25 cellular contexts compared by ENCODE assay signal in genomic region chr2:219506802-219507554, GRCh38. TPM values are rescaled to one million over a fixed set of nuclear protein-coding genes. Genes with fewer than 3 reads are reported as not detected.
A peak's percentile ranks its signal among the peaks of the same experiment; 100 is the strongest.
DNase-seq lines count a peak whose midpoint lies in the region; ATAC-seq, FAIRE-seq and TF ChIP-seq lines count a peak whose summit lies in the region.
"Had no signal": no experiment of that assay in that cellular context is flagged by ENCODE, and none has a peak within 500 bp of the region (broad histone marks: within the 10 kb centered on the region; RNA-seq: fewer than 3 reads in every experiment).

No MANE protein-coding gene starts in this region.

- TF ChIP-seq RAD21 in K562 (CRISPR knock-in tag; conservative IDR thresholded peaks at IDR 0.05 in 1 of 2, IDR thresholded peaks at IDR 0.05 in 1 of 2), result no peak

- H3K27me3 ChIP-seq in K562 (ENCODE audit: control insufficient read depth in 2 of 2, insufficient read depth in 2 of 2, low read length in 2 of 2), result no peaks in the 10 kb centered on the region

- peak overlapping the region in 1 of 2 experiments; percentile 53; a peak in 2 of 4 replicates for H3K9ac ChIP-seq in K562 (ENCODE audit: insufficient read depth in 1 of 2, low read depth in 2 of 2, low read length in 2 of 2)
- H3K9ac ChIP-seq: KMS-11 had no signal

- H3K27ac Mint-ChIP-seq in nephron progenitor cell (no peak overlapping the region), HFFc6 (no peak overlapping the region)
- no peak overlapping the region for H3K27ac Mint-ChIP-seq in activated naive CD8-positive, alpha-beta T cell treated with anti-CD3 and anti-CD28 coated beads, Interleukin-2, amount 50 U/mL, for 24 hours
- H3K27ac Mint-ChIP-seq: activated CD4-positive, alpha-beta T cell treated with anti-CD3 and anti-CD28 coated beads for 36 hours; CD4-positive, alpha-beta T cell; type B pancreatic cell had no signal

- H3K4me2 ChIP-seq in K562 (ENCODE audit: insufficient read depth, low read length), result no peak overlapping the region
- H3K4me2 ChIP-seq: KMS-11 had no signal

- H3K4me1 ChIP-seq in K562 (replicated peaks in 1 of 2; ENCODE audit: control insufficient read depth in 2 of 2, insufficient read depth in 2 of 2, low read length in 2 of 2), result peaks cover 53 to 75% of the 10 kb centered on the region in 2 experiments

- no TSS peak for BruUV-seq in K562 (replicated peaks; lab: Mats Ljungman, UMichigan)

- FAIRE-seq in K562 (lab: Jason Lieb, UNC), result no peak
- FAIRE-seq: GM18507 had no signal

- H3K4me3 Mint-ChIP-seq in nephron progenitor cell (no peak overlapping the region), HFFc6 (no peak overlapping the region)
- no peak overlapping the region for H3K4me3 Mint-ChIP-seq in activated naive CD8-positive, alpha-beta T cell treated with anti-CD3 and anti-CD28 coated beads, Interleukin-2, amount 50 U/mL, for 24 hours
- H3K4me3 Mint-ChIP-seq: activated CD4-positive, alpha-beta T cell treated with anti-CD3 and anti-CD28 coated beads for 36 hours; CD4-positive, alpha-beta T cell; type B pancreatic cell had no signal

- H3K36me3 Mint-ChIP-seq in nephron progenitor cell (ENCODE audit: low read depth), result peaks cover 5% of the 10 kb centered on the region
- peaks cover 16% of the 10 kb centered on the region for H3K36me3 Mint-ChIP-seq in activated naive CD8-positive, alpha-beta T cell treated with anti-CD3 and anti-CD28 coated beads, Interleukin-2, amount 50 U/mL, for 24 hours (ENCODE audit: low read depth)
- H3K36me3 Mint-ChIP-seq in HFFc6 (ENCODE audit: low read depth), result no peaks in the 10 kb centered on the region; the same call in 1 of the 2 replicates

- H3K4me3 ChIP-seq in K562 (no peak overlapping the region), coronary artery (no peak overlapping the region)
- H3K4me3 ChIP-seq: mucosa of descending colon had no signal

- H3K4me1 Mint-ChIP-seq in nephron progenitor cell, result peaks cover 52% of the 10 kb centered on the region
- peaks cover 11% of the 10 kb centered on the region for H3K4me1 Mint-ChIP-seq in activated naive CD8-positive, alpha-beta T cell treated with anti-CD3 and anti-CD28 coated beads, Interleukin-2, amount 50 U/mL, for 24 hours
- peaks cover 12% of the 10 kb centered on the region for H3K4me1 Mint-ChIP-seq in HFFc6 (ENCODE audit: low read depth)

- no peak for TF ChIP-seq POLR2A in K562 (conservative IDR thresholded peaks at IDR 0.05)

- no peak for ATAC-seq in K562
- no peak for ATAC-seq in activated naive CD8-positive, alpha-beta T cell treated with anti-CD3 and anti-CD28 coated beads, Interleukin-2, amount 50 U/mL, for 24 hours
- ATAC-seq: activated CD4-positive, alpha-beta T cell treated with anti-CD3 and anti-CD28 coated beads for 36 hours; mucosa of descending colon; Panc1; right cardiac atrium; stimulated activated naive CD8-positive, alpha-beta T cell treated with anti-CD3 and anti-CD28 coated beads, Interleukin-15, Interleukin-2, amounts not matched to agents 100 U/mL and 50 U/mL, for 24 hours had no signal

- DNase-seq in DMS 273 treated with DMSO at 0.1 percent for 48 hours (lab: John Stamatoyannopoulos, UW) (peak; percentile 93), NCI-H2171 (lab: John Stamatoyannopoulos, UW) (peak; percentile 77), K562 (ENCODE audit: extremely low read depth in 1 of 4, low spot score in 3 of 4) (no peak), left kidney (ENCODE audit: low read depth, low spot score) (peak; percentile 50), nephron progenitor cell (no peak), coronary artery (ENCODE audit: low spot score) (no peak), HFFc6 (no peak)
- no peak for DNase-seq in activated naive CD8-positive, alpha-beta T cell treated with anti-CD3 and anti-CD28 coated beads, Interleukin-2, amount 50 U/mL, for 24 hours
- DNase-seq: activated CD4-positive, alpha-beta T cell treated with anti-CD3 and anti-CD28 coated beads for 36 hours; activated effector memory CD4-positive, alpha-beta T cell treated with Interleukin-2 at 50 U/mL for 16 hours; amniotic stem cell; CD4-positive, alpha-beta T cell; DMS79 treated with DMSO at 0.1 percent for 48 hours; GOT3; hippocampal formation; left cardiac atrium; NCI-H1048; stimulated activated naive CD8-positive, alpha-beta T cell treated with anti-CD3 and anti-CD28 coated beads, Interleukin-15, Interleukin-2, amounts not matched to agents 100 U/mL and 50 U/mL, for 24 hours; T1000 had no signal

- CTCF ChIA-PET in K562 (lab: Yijun Ruan, JAX; ENCODE audit: low intra/inter-chr PET ratio), result no interaction called here

- 85% methylated on average over 12 of the region's 18 CpGs for WGBS in K562 (ENCODE audit: insufficient coverage, low coverage, missing lambda C conversion rate)

- no peaks in the 10 kb centered on the region for H4K20me1 ChIP-seq in K562 (replicated peaks; ENCODE audit: control insufficient read depth, insufficient read depth, low read length)

- no peak overlapping the region for H2AFZ ChIP-seq in K562 (ENCODE audit: low read depth, low read length)

- peaks cover 39% of the 10 kb centered on the region for H3K27me3 Mint-ChIP-seq in nephron progenitor cell (ENCODE audit: low read depth, poor library complexity)
- peaks cover 23% of the 10 kb centered on the region for H3K27me3 Mint-ChIP-seq in activated naive CD8-positive, alpha-beta T cell treated with anti-CD3 and anti-CD28 coated beads, Interleukin-2, amount 50 U/mL, for 24 hours
- peaks cover 11% of the 10 kb centered on the region for H3K27me3 Mint-ChIP-seq in HFFc6 (ENCODE audit: insufficient read depth)

- TF ChIP-seq CTCF in K562 (IDR thresholded peaks at IDR 0.05 in 2 of 3, conservative IDR thresholded peaks at IDR 0.05 in 1 of 3; ENCODE audit: insufficient read depth in 2 of 3, low read depth in 1 of 3, low read length in 3 of 3) (no peak), nephron progenitor cell (IDR thresholded peaks at IDR 0.05) (no peak), coronary artery (IDR thresholded peaks at IDR 0.05) (no peak), HFFc6 (IDR thresholded peaks at IDR 0.05) (no peak)

- no peaks in the 10 kb centered on the region for H3K9me1 ChIP-seq in K562 (ENCODE audit: control insufficient read depth, insufficient read depth, low read length)

- POLR2A ChIA-PET in K562 (lab: Yijun Ruan, JAX), result interaction anchor here (1.3 to 3.4 kb wide), 3 partner anchors 7 to 13 kb away, joined by 3 to 37 read pairs (median 7); partner anchors contain the start of gene GMPPA

- TF ChIP-seq EP300 in K562 (IDR thresholded peaks at IDR 0.05; ENCODE audit: low read length), result no peak

- no peaks in the 10 kb centered on the region for H3K9me3 ChIP-seq in K562 (replicated peaks; ENCODE audit: control insufficient read depth, insufficient read depth, low read depth, low read length)
- H3K9me3 ChIP-seq: mucosa of descending colon had no signal

- no peak overlapping the region for H3K27ac ChIP-seq in K562 (ENCODE audit: extremely low read depth, low read depth, low read length)
- no peak overlapping the region for H3K27ac ChIP-seq in coronary artery
- H3K27ac ChIP-seq: KMS-11 had no signal

- H3K79me2 ChIP-seq in K562 (ENCODE audit: control insufficient read depth, insufficient read depth, low read length), result peaks cover 12% of the 10 kb centered on the region

- H3K36me3 ChIP-seq in K562 (ENCODE audit: control insufficient read depth, insufficient read depth, low read length), result peaks cover 50% of the 10 kb centered on the region; the same call in 2 of the 3 replicates

- in situ Hi-C loops in K562 (cut with MboI), result no loop called here

- intact Hi-C loops in K562 (cut with micrococcal nuclease), result no loop called here

- no peaks in the 10 kb centered on the region for H3K9me3 Mint-ChIP-seq in nephron progenitor cell
- H3K9me3 Mint-ChIP-seq in activated naive CD8-positive, alpha-beta T cell treated with anti-CD3 and anti-CD28 coated beads, Interleukin-2, amount 50 U/mL, for 24 hours, result no peaks in the 10 kb centered on the region
- H3K9me3 Mint-ChIP-seq in HFFc6, result no peaks in the 10 kb centered on the region
- H3K9me3 Mint-ChIP-seq: CD4-positive, alpha-beta T cell; type B pancreatic cell had no signal

RNA-seq across cellular contexts. Expression of gene ASIC4, which starts 7.3 kb away (rescaled TPM):
- 14.4 and 30.7 TPM in 2 replicates for total RNA-seq in K562 (2011; cell fraction: chromatin; rRNA removed; ENCODE audit: low replicate concordance)
- 21.7 and 26.1 TPM in 2 replicates for total RNA-seq in K562 (2011; cell fraction: nucleolus; rRNA removed)
- total RNA-seq in K562 (2011; cell fraction: nucleoplasm; rRNA removed), result 15.1 and 18.3 TPM in 2 replicates
- total RNA-seq in K562 (2014; rRNA removed) (17.7 and 24.8 TPM in 2 replicates), K562 (2014; rRNA removed; fragmentation: Illumina TruSeq; extraction: Trizol) (2.3 and 3.8 TPM in 2 replicates), K562 (2015; rRNA removed; fragmentation: Illumina TruSeq; extraction: Trizol) (9.6 and 9.8 TPM in 2 replicates), K562 (2021) (13.5 and 14.7 TPM in 2 replicates)
- polyA plus RNA-seq in K562 (2011; rRNA removed) (2.5 and 8.6 TPM in 2 replicates), K562 (2014; fragmentation: Illumina TruSeq; extraction: Trizol) (4.8 and 5.0 TPM in 2 replicates), K562 (2014; fragmentation: Nextera tagmentation; extraction: Ambion mirVana) (under 1 TPM; 0.07 to 0.08 TPM), K562 (2014; rRNA removed) (19.0 and 19.2 TPM in 2 replicates)
- polyA plus RNA-seq in K562 (2011; cell fraction: cytosol; rRNA removed), result 4.7 and 5.7 TPM in 2 replicates
- 48.9 and 62.7 TPM in 2 replicates for polyA plus RNA-seq in K562 (2011; cell fraction: nucleus; rRNA removed)
- 15.2 and 19.8 TPM in 2 replicates for polyA plus RNA-seq in K562 (2012)
- 2.5 and 4.5 TPM in 2 replicates for polyA minus RNA-seq in K562 (2011; rRNA and poly(A)+ RNA removed)
- 2.6 and 8.5 TPM in 2 replicates for polyA minus RNA-seq in K562 (2011; cell fraction: cytosol; rRNA and poly(A)+ RNA removed)
- polyA minus RNA-seq in K562 (2011; cell fraction: nucleus; rRNA and poly(A)+ RNA removed), result 13.9 and 26.5 TPM in 2 replicates
- under 1 TPM in 3 of 6 experiments, not detected in 3; 0.05 to 0.19 (median 0.07) TPM for total RNA-seq in HFFc6 (2021; fragmentation: NEBNext Ultra II Directional; extraction: Animal tissue kit (Norgen Biotek cat#: 25700))
- total RNA-seq: activated CD4-positive, alpha-beta T cell treated with anti-CD3 and anti-CD28 coated beads for 36 hours had no signal

RNA-seq across cellular contexts. Expression of gene GMPPA, which starts 8.3 kb away (rescaled TPM):
- 76.3 and 182 TPM in 2 replicates for total RNA-seq in K562 (2011; cell fraction: chromatin; rRNA removed; ENCODE audit: low replicate concordance)
- 113 and 116 TPM in 2 replicates for total RNA-seq in K562 (2011; cell fraction: nucleolus; rRNA removed)
- 78.7 and 92.4 TPM in 2 replicates for total RNA-seq in K562 (2011; cell fraction: nucleoplasm; rRNA removed)
- total RNA-seq in K562 (2014; rRNA removed) (66.7 and 93.8 TPM in 2 replicates), K562 (2014; rRNA removed; fragmentation: Illumina TruSeq; extraction: Trizol) (38.5 and 47.9 TPM in 2 replicates), K562 (2015; rRNA removed; fragmentation: Illumina TruSeq; extraction: Trizol) (59.6 and 65.4 TPM in 2 replicates), K562 (2021) (69.7 and 71.3 TPM in 2 replicates)
- polyA plus RNA-seq in K562 (2011; rRNA removed) (101 and 108 TPM in 2 replicates), K562 (2014; fragmentation: Illumina TruSeq; extraction: Trizol) (82.1 and 90.5 TPM in 2 replicates), K562 (2014; fragmentation: Nextera tagmentation; extraction: Ambion mirVana) (10 to 100 TPM in 1 of 2 experiments, 1 to 10 TPM in 1; 7.0 to 24.7 TPM), K562 (2014; rRNA removed) (71.2 and 75.4 TPM in 2 replicates)
- polyA plus RNA-seq in K562 (2011; cell fraction: cytosol; rRNA removed), result 152 and 203 TPM in 2 replicates
- polyA plus RNA-seq in K562 (2011; cell fraction: nucleus; rRNA removed), result 219 and 235 TPM in 2 replicates
- 99.0 and 134 TPM in 2 replicates for polyA plus RNA-seq in K562 (2012)
- polyA minus RNA-seq in K562 (2011; rRNA and poly(A)+ RNA removed), result 73.2 and 103 TPM in 2 replicates
- 47.8 and 64.1 TPM in 2 replicates for polyA minus RNA-seq in K562 (2011; cell fraction: cytosol; rRNA and poly(A)+ RNA removed)
- polyA minus RNA-seq in K562 (2011; cell fraction: nucleus; rRNA and poly(A)+ RNA removed), result 38.2 and 59.0 TPM in 2 replicates
- total RNA-seq in HFFc6 (2021; fragmentation: NEBNext Ultra II Directional; extraction: Animal tissue kit (Norgen Biotek cat#: 25700)), result 10 to 100 TPM; 68.9 to 85.3 (median 74.1) TPM

RNA-seq across cellular contexts. Expression of gene CHPF, which starts 36.6 kb away (rescaled TPM):
- 9.1 and 46.2 TPM in 2 replicates for total RNA-seq in K562 (2011; cell fraction: chromatin; rRNA removed; ENCODE audit: low replicate concordance)
- 74.1 and 96.4 TPM in 2 replicates for total RNA-seq in K562 (2011; cell fraction: nucleolus; rRNA removed)
- 36.0 and 36.5 TPM in 2 replicates for total RNA-seq in K562 (2011; cell fraction: nucleoplasm; rRNA removed)
- total RNA-seq in K562 (2014; rRNA removed), result 57.2 and 67.6 TPM in 2 replicates
- 1.5 and 2.0 TPM in 2 replicates for total RNA-seq in K562 (2014; rRNA removed; fragmentation: Illumina TruSeq; extraction: Trizol)
- total RNA-seq in K562 (2015; rRNA removed; fragmentation: Illumina TruSeq; extraction: Trizol), result 7.9 and 9.0 TPM in 2 replicates
- total RNA-seq in K562 (2021), result 40.1 and 41.1 TPM in 2 replicates
- polyA plus RNA-seq in K562 (2011; rRNA removed), result 9.9 and 14.8 TPM in 2 replicates
- polyA plus RNA-seq in K562 (2011; cell fraction: cytosol; rRNA removed), result 22.8 and 80.8 TPM in 2 replicates
- 25.6 and 44.2 TPM in 2 replicates for polyA plus RNA-seq in K562 (2011; cell fraction: nucleus; rRNA removed)
- 22.4 and 47.7 TPM in 2 replicates for polyA plus RNA-seq in K562 (2012)
- 2.6 and 11.5 TPM in 2 replicates for polyA plus RNA-seq in K562 (2014; fragmentation: Illumina TruSeq; extraction: Trizol)
- under 1 TPM; 0.15 to 0.35 TPM for polyA plus RNA-seq in K562 (2014; fragmentation: Nextera tagmentation; extraction: Ambion mirVana)
- 31.8 and 32.1 TPM in 2 replicates for polyA plus RNA-seq in K562 (2014; rRNA removed)
- 3.4 and 5.3 TPM in 2 replicates for polyA minus RNA-seq in K562 (2011; rRNA and poly(A)+ RNA removed)
- polyA minus RNA-seq in K562 (2011; cell fraction: cytosol; rRNA and poly(A)+ RNA removed), result 25.0 and 30.2 TPM in 2 replicates
- 24.2 and 27.0 TPM in 2 replicates for polyA minus RNA-seq in K562 (2011; cell fraction: nucleus; rRNA and poly(A)+ RNA removed)
- 100 to 1,000 TPM; 116 to 190 (median 139) TPM for total RNA-seq in HFFc6 (2021; fragmentation: NEBNext Ultra II Directional; extraction: Animal tissue kit (Norgen Biotek cat#: 25700))

RNA-seq across cellular contexts. Expression of gene TMEM198, which starts 36.9 kb away (rescaled TPM):
- 1.3 and 5.0 TPM in 2 replicates for total RNA-seq in K562 (2011; cell fraction: chromatin; rRNA removed; ENCODE audit: low replicate concordance)
- 4.3 and 6.5 TPM in 2 replicates for total RNA-seq in K562 (2011; cell fraction: nucleolus; rRNA removed)
- 3.1 and 3.4 TPM in 2 replicates for total RNA-seq in K562 (2011; cell fraction: nucleoplasm; rRNA removed)
- total RNA-seq in K562 (2014; rRNA removed) (1.1 and 2.5 TPM in 2 replicates), K562 (2014; rRNA removed; fragmentation: Illumina TruSeq; extraction: Trizol) (0.38 and 0.47 TPM in 2 replicates), K562 (2015; rRNA removed; fragmentation: Illumina TruSeq; extraction: Trizol) (0.98 and 1.1 TPM in 2 replicates), K562 (2021) (2.4 and 3.8 TPM in 2 replicates)
- polyA plus RNA-seq in K562 (2011; rRNA removed) (1.1 and 2.2 TPM in 2 replicates), K562 (2014; fragmentation: Illumina TruSeq; extraction: Trizol) (1.0 and 1.3 TPM in 2 replicates), K562 (2014; fragmentation: Nextera tagmentation; extraction: Ambion mirVana) (under 1 TPM; 0.03 TPM), K562 (2014; rRNA removed) (2.5 and 2.7 TPM in 2 replicates)
- polyA plus RNA-seq in K562 (2011; cell fraction: cytosol; rRNA removed), result 2.6 and 3.9 TPM in 2 replicates
- polyA plus RNA-seq in K562 (2011; cell fraction: nucleus; rRNA removed), result 19.4 and 26.1 TPM in 2 replicates
- polyA plus RNA-seq in K562 (2012), result 2.1 and 3.5 TPM in 2 replicates
- polyA minus RNA-seq in K562 (2011; rRNA and poly(A)+ RNA removed), result 0.36 and 0.81 TPM in 2 replicates
- 0.95 and 1.0 TPM in 2 replicates for polyA minus RNA-seq in K562 (2011; cell fraction: cytosol; rRNA and poly(A)+ RNA removed)
- 1.5 and 1.7 TPM in 2 replicates for polyA minus RNA-seq in K562 (2011; cell fraction: nucleus; rRNA and poly(A)+ RNA removed)
- total RNA-seq in HFFc6 (2021; fragmentation: NEBNext Ultra II Directional; extraction: Animal tissue kit (Norgen Biotek cat#: 25700)), result 1 to 10 TPM; 2.3 to 2.8 (median 2.7) TPM

Comparison
In these comparisons a context has a peak if more than half of its experiments do, and no peak if none do; other contexts are left out.
1. DNase-seq: peak in DMS 273 treated with DMSO at 0.1 percent for 48 hours (single experiment), NCI-H2171 (single experiment) and left kidney (single experiment); none in K562 (0 of 4), nephron progenitor cell (single experiment), coronary artery (single experiment), activated naive CD8-positive, alpha-beta T cell treated with anti-CD3 and anti-CD28 coated beads, Interleukin-2, amount 50 U/mL, for 24 hours (single experiment) and HFFc6 (single experiment).